In genomic region chr10:3062502-3063186, GRCh38 we compare ENCODE assay signal across 2 cellular contexts.
TF ChIP-seq lines count a peak whose summit lies in the region.

No MANE protein-coding gene starts in this region.

TF ChIP-seq in A549, 52 proteins besides CTCF, POLR2A, EP300 and RAD21 (continued from another document):
- no peak for TF ChIP-seq ATOH8 (CRISPR knock-in tag; IDR thresholded peaks at IDR 0.05; ENCODE audit: low read depth)
- no peak for TF ChIP-seq HOXB13 (CRISPR knock-in tag; IDR thresholded peaks at IDR 0.05; ENCODE audit: low read depth)
- no peak for TF ChIP-seq KDM5A (IDR thresholded peaks at IDR 0.05)
- no peak for TF ChIP-seq SMC3 (IDR thresholded peaks at IDR 0.05)
- TF ChIP-seq TP53 (CRISPR knock-in tag; IDR thresholded peaks at IDR 0.05), result no peak
- TF ChIP-seq ZFP36 (IDR thresholded peaks at IDR 0.05; ENCODE audit: borderline replicate concordance, partially characterized antibody), result no peak
- no peak for TF ChIP-seq NR3C1 (IDR thresholded peaks at IDR 0.05)
- no peak for TF ChIP-seq FOXS1 (CRISPR knock-in tag; IDR thresholded peaks at IDR 0.05)
- TF ChIP-seq, protein P1, sequence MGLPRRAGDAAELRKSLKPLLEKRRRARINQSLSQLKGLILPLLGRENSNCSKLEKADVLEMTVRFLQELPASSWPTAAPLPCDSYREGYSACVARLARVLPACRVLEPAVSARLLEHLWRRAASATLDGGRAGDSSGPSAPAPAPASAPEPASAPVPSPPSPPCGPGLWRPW (IDR thresholded peaks at IDR 0.05), result no peak
- TF ChIP-seq, protein P2, sequence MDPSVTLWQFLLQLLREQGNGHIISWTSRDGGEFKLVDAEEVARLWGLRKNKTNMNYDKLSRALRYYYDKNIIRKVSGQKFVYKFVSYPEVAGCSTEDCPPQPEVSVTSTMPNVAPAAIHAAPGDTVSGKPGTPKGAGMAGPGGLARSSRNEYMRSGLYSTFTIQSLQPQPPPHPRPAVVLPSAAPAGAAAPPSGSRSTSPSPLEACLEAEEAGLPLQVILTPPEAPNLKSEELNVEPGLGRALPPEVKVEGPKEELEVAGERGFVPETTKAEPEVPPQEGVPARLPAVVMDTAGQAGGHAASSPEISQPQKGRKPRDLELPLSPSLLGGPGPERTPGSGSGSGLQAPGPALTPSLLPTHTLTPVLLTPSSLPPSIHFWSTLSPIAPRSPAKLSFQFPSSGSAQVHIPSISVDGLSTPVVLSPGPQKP (IDR thresholded peaks at IDR 0.05; ENCODE audit: low read depth, low read length), result no peak
- TF ChIP-seq HOXA7 (CRISPR knock-in tag; IDR thresholded peaks at IDR 0.05), result no peak
- TF ChIP-seq TFCP2L1 (CRISPR knock-in tag; IDR thresholded peaks at IDR 0.05), result no peak
- TF ChIP-seq NFE2L2 (conservative IDR thresholded peaks at IDR 0.05; ENCODE audit: low read length), result no peak

TF ChIP-seq in HEK293, 187 proteins besides CTCF, POLR2A, EP300 and RAD21 (continued from another document):
- TF ChIP-seq, protein P3, sequence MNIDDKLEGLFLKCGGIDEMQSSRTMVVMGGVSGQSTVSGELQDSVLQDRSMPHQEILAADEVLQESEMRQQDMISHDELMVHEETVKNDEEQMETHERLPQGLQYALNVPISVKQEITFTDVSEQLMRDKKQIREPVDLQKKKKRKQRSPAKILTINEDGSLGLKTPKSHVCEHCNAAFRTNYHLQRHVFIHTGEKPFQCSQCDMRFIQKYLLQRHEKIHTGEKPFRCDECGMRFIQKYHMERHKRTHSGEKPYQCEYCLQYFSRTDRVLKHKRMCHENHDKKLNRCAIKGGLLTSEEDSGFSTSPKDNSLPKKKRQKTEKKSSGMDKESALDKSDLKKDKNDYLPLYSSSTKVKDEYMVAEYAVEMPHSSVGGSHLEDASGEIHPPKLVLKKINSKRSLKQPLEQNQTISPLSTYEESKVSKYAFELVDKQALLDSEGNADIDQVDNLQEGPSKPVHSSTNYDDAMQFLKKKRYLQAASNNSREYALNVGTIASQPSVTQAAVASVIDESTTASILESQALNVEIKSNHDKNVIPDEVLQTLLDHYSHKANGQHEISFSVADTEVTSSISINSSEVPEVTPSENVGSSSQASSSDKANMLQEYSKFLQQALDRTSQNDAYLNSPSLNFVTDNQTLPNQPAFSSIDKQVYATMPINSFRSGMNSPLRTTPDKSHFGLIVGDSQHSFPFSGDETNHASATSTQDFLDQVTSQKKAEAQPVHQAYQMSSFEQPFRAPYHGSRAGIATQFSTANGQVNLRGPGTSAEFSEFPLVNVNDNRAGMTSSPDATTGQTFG (tag by site-specific recombination; IDR thresholded peaks at IDR 0.05; ENCODE audit: borderline replicate concordance), result no peak
- TF ChIP-seq SETDB1 (IDR thresholded peaks at IDR 0.05; ENCODE audit: insufficient read length, low read length), result no peak
- no peak for TF ChIP-seq ZNF629 (tag by site-specific recombination; IDR thresholded peaks at IDR 0.05)
- TF ChIP-seq ZNF138 (tag by site-specific recombination; IDR thresholded peaks at IDR 0.05; ENCODE audit: borderline replicate concordance), result no peak
- no peak for TF ChIP-seq ZFHX2 (tag by site-specific recombination; conservative IDR thresholded peaks at IDR 0.05)
- no peak for TF ChIP-seq ZNF157 (tag by site-specific recombination; IDR thresholded peaks at IDR 0.05)
- no peak for TF ChIP-seq ZBTB26 (tag by site-specific recombination; optimal IDR thresholded peaks at IDR 0.05)
- no peak for TF ChIP-seq ZFP3 (tag by site-specific recombination; IDR thresholded peaks at IDR 0.05; ENCODE audit: low read depth)
- TF ChIP-seq, protein P4, sequence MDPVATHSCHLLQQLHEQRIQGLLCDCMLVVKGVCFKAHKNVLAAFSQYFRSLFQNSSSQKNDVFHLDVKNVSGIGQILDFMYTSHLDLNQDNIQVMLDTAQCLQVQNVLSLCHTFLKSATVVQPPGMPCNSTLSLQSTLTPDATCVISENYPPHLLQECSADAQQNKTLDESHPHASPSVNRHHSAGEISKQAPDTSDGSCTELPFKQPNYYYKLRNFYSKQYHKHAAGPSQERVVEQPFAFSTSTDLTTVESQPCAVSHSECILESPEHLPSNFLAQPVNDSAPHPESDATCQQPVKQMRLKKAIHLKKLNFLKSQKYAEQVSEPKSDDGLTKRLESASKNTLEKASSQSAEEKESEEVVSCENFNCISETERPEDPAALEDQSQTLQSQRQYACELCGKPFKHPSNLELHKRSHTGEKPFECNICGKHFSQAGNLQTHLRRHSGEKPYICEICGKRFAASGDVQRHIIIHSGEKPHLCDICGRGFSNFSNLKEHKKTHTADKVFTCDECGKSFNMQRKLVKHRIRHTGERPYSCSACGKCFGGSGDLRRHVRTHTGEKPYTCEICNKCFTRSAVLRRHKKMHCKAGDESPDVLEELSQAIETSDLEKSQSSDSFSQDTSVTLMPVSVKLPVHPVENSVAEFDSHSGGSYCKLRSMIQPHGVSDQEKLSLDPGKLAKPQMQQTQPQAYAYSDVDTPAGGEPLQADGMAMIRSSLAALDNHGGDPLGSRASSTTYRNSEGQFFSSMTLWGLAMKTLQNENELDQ (tag by site-specific recombination; IDR thresholded peaks at IDR 0.05; ENCODE audit: low read depth), result no peak
- TF ChIP-seq FEZF1 (tag by site-specific recombination; IDR thresholded peaks at IDR 0.05), result no peak
- TF ChIP-seq ZNF24 (tag by site-specific recombination; IDR thresholded peaks at IDR 0.05), result peak; percentile 97
- TF ChIP-seq ZNF658 (tag by site-specific recombination; IDR thresholded peaks at IDR 0.05), result no peak
- TF ChIP-seq ZSCAN5A (tag by site-specific recombination; IDR thresholded peaks at IDR 0.05), result 0 out of 2 replicates have a peak, but pooled peaks have one; percentile 57
- no peak for TF ChIP-seq ZNF610 (tag by site-specific recombination; IDR thresholded peaks at IDR 0.05; ENCODE audit: borderline replicate concordance)
- no peak for TF ChIP-seq TRIM28 (IDR thresholded peaks at IDR 0.05; ENCODE audit: borderline replicate concordance, low read length)
- TF ChIP-seq EGR2 (tag by site-specific recombination; IDR thresholded peaks at IDR 0.05; ENCODE audit: low read depth), result 0 out of 2 replicates have a peak, but pooled peaks have one; percentile 21
- TF ChIP-seq ZNF580 (tag by site-specific recombination; IDR thresholded peaks at IDR 0.05), result 0 out of 2 replicates have a peak, but pooled peaks have one; percentile 27
- TF ChIP-seq ZNF626 (tag by site-specific recombination; IDR thresholded peaks at IDR 0.05), result no peak
- peak; percentile 84 for TF ChIP-seq ZNF366 (tag by site-specific recombination; conservative IDR thresholded peaks at IDR 0.05)
- no peak for TF ChIP-seq KLF9 (tag by site-specific recombination; IDR thresholded peaks at IDR 0.05; ENCODE audit: low read depth)
- peak; percentile 93 for TF ChIP-seq PRDM1 (tag by site-specific recombination; IDR thresholded peaks at IDR 0.05)
- no peak for TF ChIP-seq OSR2 (tag by site-specific recombination; IDR thresholded peaks at IDR 0.05)
- TF ChIP-seq ZNF510 (tag by site-specific recombination; IDR thresholded peaks at IDR 0.05; ENCODE audit: insufficient replicate concordance), result no peak
- no peak for TF ChIP-seq GFI1B (tag by site-specific recombination; IDR thresholded peaks at IDR 0.05)
- TF ChIP-seq, protein P5, sequence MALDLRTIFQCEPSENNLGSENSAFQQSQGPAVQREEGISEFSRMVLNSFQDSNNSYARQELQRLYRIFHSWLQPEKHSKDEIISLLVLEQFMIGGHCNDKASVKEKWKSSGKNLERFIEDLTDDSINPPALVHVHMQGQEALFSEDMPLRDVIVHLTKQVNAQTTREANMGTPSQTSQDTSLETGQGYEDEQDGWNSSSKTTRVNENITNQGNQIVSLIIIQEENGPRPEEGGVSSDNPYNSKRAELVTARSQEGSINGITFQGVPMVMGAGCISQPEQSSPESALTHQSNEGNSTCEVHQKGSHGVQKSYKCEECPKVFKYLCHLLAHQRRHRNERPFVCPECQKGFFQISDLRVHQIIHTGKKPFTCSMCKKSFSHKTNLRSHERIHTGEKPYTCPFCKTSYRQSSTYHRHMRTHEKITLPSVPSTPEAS (tag by site-specific recombination; IDR thresholded peaks at IDR 0.05), result no peak
- no peak for TF ChIP-seq ZNF394 (tag by site-specific recombination; IDR thresholded peaks at IDR 0.05; ENCODE audit: borderline replicate concordance)
- no peak for TF ChIP-seq ZNF274 (IDR thresholded peaks at IDR 0.05; ENCODE audit: low read length)
- 0 out of 2 replicates have a peak, but pooled peaks have one; percentile 9 for TF ChIP-seq ZNF274 (tag by site-specific recombination; IDR thresholded peaks at IDR 0.05; ENCODE audit: borderline replicate concordance)
- TF ChIP-seq ZNF785 (tag by site-specific recombination; IDR thresholded peaks at IDR 0.05), result no peak
- TF ChIP-seq ZNF214 (tag by site-specific recombination; IDR thresholded peaks at IDR 0.05; ENCODE audit: borderline replicate concordance), result no peak
- no peak for TF ChIP-seq SALL2 (tag by site-specific recombination; IDR thresholded peaks at IDR 0.05; ENCODE audit: borderline replicate concordance)
- no peak for TF ChIP-seq ZNF266 (tag by site-specific recombination; IDR thresholded peaks at IDR 0.05; ENCODE audit: low read depth)
- TF ChIP-seq ZNF585B (tag by site-specific recombination; IDR thresholded peaks at IDR 0.05), result no peak
- no peak for TF ChIP-seq ZNF16 (tag by site-specific recombination; IDR thresholded peaks at IDR 0.05; ENCODE audit: low read depth)
- TF ChIP-seq, protein P6, sequence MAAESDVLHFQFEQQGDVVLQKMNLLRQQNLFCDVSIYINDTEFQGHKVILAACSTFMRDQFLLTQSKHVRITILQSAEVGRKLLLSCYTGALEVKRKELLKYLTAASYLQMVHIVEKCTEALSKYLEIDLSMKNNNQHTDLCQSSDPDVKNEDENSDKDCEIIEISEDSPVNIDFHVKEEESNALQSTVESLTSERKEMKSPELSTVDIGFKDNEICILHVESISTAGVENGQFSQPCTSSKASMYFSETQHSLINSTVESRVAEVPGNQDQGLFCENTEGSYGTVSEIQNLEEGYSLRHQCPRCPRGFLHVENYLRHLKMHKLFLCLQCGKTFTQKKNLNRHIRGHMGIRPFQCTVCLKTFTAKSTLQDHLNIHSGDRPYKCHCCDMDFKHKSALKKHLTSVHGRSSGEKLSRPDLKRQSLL (tag by site-specific recombination; IDR thresholded peaks at IDR 0.05), result no peak
- TF ChIP-seq ZNF202 (tag by site-specific recombination; IDR thresholded peaks at IDR 0.05; ENCODE audit: borderline replicate concordance), result no peak
TF ChIP-seq in HEK293: peak in this region for 8.
